17 cellular contexts compared by ENCODE assay signal in genomic region chr18:76589866-76590265, GRCh38.
"Had no signal": no experiment of that assay in that cellular context is flagged by ENCODE, and none has a peak within 500 bp of the region (broad histone marks: within the 10 kb centered on the region; RNA-seq: fewer than 3 reads in every experiment).

No MANE protein-coding gene starts in this region.

- DNase-seq: effector CD4-positive, alpha-beta T cell; kidney; left cardiac atrium; left ventricle myocardium inferior; lower lobe of right lung; naive B cell; nephron progenitor cell; posterior cingulate gyrus; sigmoid colon; stimulated activated CD4-positive, alpha-beta T cell treated with anti-CD3 and anti-CD28 coated beads, Interleukin-12 subunit alpha, Interleukin-12 subunit beta, amount 100 ng/mL, for 4 hours; stimulated activated naive CD4-positive, alpha-beta T cell treated with Interleukin-2 at 50 U/mL for 16 hours; uterus had no signal

- H3K4me1 Mint-ChIP-seq: memory B cell had no signal

- H3K9me3 ChIP-seq: left ventricle myocardium inferior, lower lobe of right lung, sigmoid colon, upper lobe of left lung, uterus had no signal

- H3K27ac ChIP-seq: coronary artery, left ventricle myocardium inferior, lower lobe of right lung, sigmoid colon, skin epidermis, upper lobe of left lung had no signal

- H3K4me3 ChIP-seq: hepatocyte, skin epidermis, uterus had no signal

- ATAC-seq: left cardiac atrium, lower lobe of right lung had no signal

- H3K4me3 Mint-ChIP-seq: memory B cell had no signal

- H3K36me3 ChIP-seq: left ventricle myocardium inferior, lower lobe of right lung, sigmoid colon, upper lobe of left lung, uterus had no signal

- H3K27me3 ChIP-seq: hepatocyte, upper lobe of left lung, uterus had no signal

- H3K27ac Mint-ChIP-seq: memory B cell had no signal

- H3K36me3 Mint-ChIP-seq: memory B cell, naive B cell had no signal

- H3K4me1 ChIP-seq: uterus had no signal
